Comparison of ENCODE assay signal across 12 cellular contexts in the genomic region with DNA sequence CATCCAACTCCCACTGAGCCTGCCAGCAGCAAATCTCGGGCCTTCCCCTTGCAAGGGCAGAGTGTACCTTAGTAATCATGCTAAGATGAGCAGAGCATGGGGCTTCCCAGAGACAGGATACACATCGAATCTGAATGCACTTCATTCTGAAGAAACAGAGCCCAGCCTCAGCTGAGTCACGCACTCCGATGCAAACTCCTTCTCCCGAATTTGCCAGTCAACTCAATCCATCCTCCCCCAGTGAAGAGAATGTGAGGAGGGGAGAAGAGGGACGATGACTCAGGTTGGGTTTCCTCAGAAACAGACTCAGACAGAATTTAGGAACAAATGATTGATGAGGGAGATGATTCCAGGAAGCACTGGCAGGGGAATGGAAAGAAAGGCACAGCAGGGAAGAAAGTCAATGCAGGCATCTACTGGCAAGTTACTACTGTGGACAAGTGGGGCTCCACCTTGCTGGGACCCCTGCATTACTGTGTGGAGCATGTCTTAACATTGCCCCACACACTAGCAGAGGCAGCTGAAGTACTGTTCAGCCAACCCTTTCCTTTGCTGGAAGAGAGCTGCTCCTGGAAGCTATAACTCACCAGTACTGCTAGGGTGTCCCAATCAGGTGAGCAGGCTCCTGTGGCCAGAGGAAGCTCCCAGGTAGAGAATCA.
DNase-seq lines count a peak whose midpoint lies in the region; ATAC-seq and TF ChIP-seq lines count a peak whose summit lies in the region.
"Had no signal": no experiment of that assay in that cellular context is flagged by ENCODE, and none has a peak within 500 bp of the region (broad histone marks: within the 10 kb centered on the region; RNA-seq: fewer than 3 reads in every experiment).

No MANE protein-coding gene starts in this region.

- peaks cover 11% of the 10 kb centered on the region for H3K4me1 Mint-ChIP-seq in activated naive CD4-positive, alpha-beta T cell treated with anti-CD3 and anti-CD28 coated beads, Interleukin-2, amount 10 ng/mL, durations not matched to agents 7 days and 5 days
- H3K4me1 Mint-ChIP-seq: naive thymus-derived CD8-positive, alpha-beta T cell had no signal

- ATAC-seq in activated naive CD4-positive, alpha-beta T cell treated with anti-CD3 and anti-CD28 coated beads, Interleukin-2, amount 50 U/mL, for 72 hours: peak in 1 of 2 donors; percentile 67
- ATAC-seq in RWPE2 (ENCODE audit: low read depth): peak; percentile 46; the same call in 1 of the 3 replicates
- peak; percentile 60 for ATAC-seq in stimulated activated naive CD8-positive, alpha-beta T cell treated with anti-CD3 and anti-CD28 coated beads, Interleukin-15, Interleukin-2, amounts not matched to agents 100 U/mL and 50 U/mL, for 24 hours
- ATAC-seq: naive thymus-derived CD8-positive, alpha-beta T cell had no signal

- H3K9me3 ChIP-seq in RWPE2 (ENCODE audit: severe bottlenecking): no peaks in the 10 kb centered on the region

- no peaks in the 10 kb centered on the region for H3K27me3 ChIP-seq in RWPE2 (ENCODE audit: insufficient read depth, poor library complexity, severe bottlenecking)

- peak overlapping the region; percentile 80 to 82 for H3K27ac Mint-ChIP-seq in activated naive CD4-positive, alpha-beta T cell treated with anti-CD3 and anti-CD28 coated beads, Interleukin-2, amount 50 U/mL, for 72 hours
- no peak overlapping the region for H3K27ac Mint-ChIP-seq in activated naive CD4-positive, alpha-beta T cell treated with anti-CD3 and anti-CD28 coated beads, Interleukin-2, amount 10 ng/mL, durations not matched to agents 7 days and 5 days
- H3K27ac Mint-ChIP-seq: naive thymus-derived CD8-positive, alpha-beta T cell had no signal

- H3K36me3 ChIP-seq in RWPE2 (ENCODE audit: low read depth): no peaks in the 10 kb centered on the region

- no peaks in the 10 kb centered on the region for H3K4me1 ChIP-seq in RWPE2 (ENCODE audit: insufficient read depth, poor library complexity, severe bottlenecking)

- no peak overlapping the region for H3K4me3 ChIP-seq in RWPE2 (ENCODE audit: severe bottlenecking)
- no peak overlapping the region for H3K4me3 ChIP-seq in fibroblast of the aortic adventitia (ENCODE audit: low read depth, low read length)

- no peak overlapping the region for H3K27ac ChIP-seq in RWPE2 (ENCODE audit: poor library complexity, severe bottlenecking)
- H3K27ac ChIP-seq: C4-2B, KMS-11 had no signal

- H3K9me3 Mint-ChIP-seq in activated naive CD4-positive, alpha-beta T cell treated with anti-CD3 and anti-CD28 coated beads, Interleukin-2, amount 50 U/mL, for 72 hours: peaks cover 4 to 32% of the 10 kb centered on the region in 2 donors
- H3K9me3 Mint-ChIP-seq in activated naive CD4-positive, alpha-beta T cell treated with anti-CD3 and anti-CD28 coated beads, Interleukin-2, amount 10 ng/mL, durations not matched to agents 7 days and 5 days: peaks cover 6% of the 10 kb centered on the region

- H3K27me3 Mint-ChIP-seq in activated naive CD4-positive, alpha-beta T cell treated with anti-CD3 and anti-CD28 coated beads, Interleukin-2, amount 10 ng/mL, durations not matched to agents 7 days and 5 days: no peaks in the 10 kb centered on the region

- no peak for DNase-seq in activated naive CD4-positive, alpha-beta T cell treated with anti-CD3 and anti-CD28 coated beads, Interleukin-2, amount 50 U/mL, for 72 hours (ENCODE audit: low spot score in 2 of 2)
- no peak for DNase-seq in activated naive CD4-positive, alpha-beta T cell treated with anti-CD3 and anti-CD28 coated beads, Interleukin-2, amount 10 ng/mL, durations not matched to agents 7 days and 5 days
- DNase-seq in RWPE2 (ENCODE audit: low spot score) (no peak), fibroblast of the aortic adventitia (ENCODE audit: low read depth) (peak; percentile 70), NAMALWA (ENCODE audit: low spot score) (no peak), middle frontal gyrus (ENCODE audit: extremely low spot score, low spot score) (no peak), ecto neural progenitor cell (ENCODE audit: low spot score) (no peak)
- peak; percentile 26 for DNase-seq in stimulated activated naive CD8-positive, alpha-beta T cell treated with anti-CD3 and anti-CD28 coated beads, Interleukin-15, Interleukin-2, amounts not matched to agents 100 U/mL and 50 U/mL, for 24 hours
- DNase-seq: glutamatergic neuron; naive thymus-derived CD8-positive, alpha-beta T cell had no signal

- H3K4me3 Mint-ChIP-seq in activated naive CD4-positive, alpha-beta T cell treated with anti-CD3 and anti-CD28 coated beads, Interleukin-2, amount 10 ng/mL, durations not matched to agents 7 days and 5 days: no peak overlapping the region
- H3K4me3 Mint-ChIP-seq: naive thymus-derived CD8-positive, alpha-beta T cell had no signal

- peaks cover 4 to 36% of the 10 kb centered on the region in 2 donors for H3K36me3 Mint-ChIP-seq in activated naive CD4-positive, alpha-beta T cell treated with anti-CD3 and anti-CD28 coated beads, Interleukin-2, amount 50 U/mL, for 72 hours
- no peaks in the 10 kb centered on the region for H3K36me3 Mint-ChIP-seq in activated naive CD4-positive, alpha-beta T cell treated with anti-CD3 and anti-CD28 coated beads, Interleukin-2, amount 10 ng/mL, durations not matched to agents 7 days and 5 days
- H3K36me3 Mint-ChIP-seq: naive thymus-derived CD8-positive, alpha-beta T cell had no signal

- no peak for TF ChIP-seq CTCF in RWPE2 (IDR thresholded peaks at IDR 0.05; ENCODE audit: poor library complexity, severe bottlenecking)
- no peak for TF ChIP-seq CTCF in fibroblast of the aortic adventitia (IDR thresholded peaks at IDR 0.05; ENCODE audit: insufficient read depth, low read length)

- CTCF ChIA-PET in activated naive CD4-positive, alpha-beta T cell treated with anti-CD3 and anti-CD28 coated beads, Interleukin-2, amount 10 ng/mL, durations not matched to agents 7 days and 5 days (lab: Charles Lee): interaction anchor here (0.9 kb wide), 1 partner anchor 65 kb away, joined by 3 read pairs; no protein-coding TSS in a partner anchor

Comparison
In these comparisons a context has a peak if more than half of its experiments do, and no peak if none do; other contexts are left out.
1. DNase-seq: peak in fibroblast of the aortic adventitia (single experiment) and stimulated activated naive CD8-positive, alpha-beta T cell treated with anti-CD3 and anti-CD28 coated beads, Interleukin-15, Interleukin-2, amounts not matched to agents 100 U/mL and 50 U/mL, for 24 hours (single experiment); none in activated naive CD4-positive, alpha-beta T cell treated with anti-CD3 and anti-CD28 coated beads, Interleukin-2, amount 50 U/mL, for 72 hours (0 of 2), activated naive CD4-positive, alpha-beta T cell treated with anti-CD3 and anti-CD28 coated beads, Interleukin-2, amount 10 ng/mL, durations not matched to agents 7 days and 5 days (single experiment), RWPE2 (single experiment), NAMALWA (single experiment), middle frontal gyrus (single experiment) and ecto neural progenitor cell (single experiment).